ENCODE assay signal across 14 cellular contexts in the genomic region with DNA sequence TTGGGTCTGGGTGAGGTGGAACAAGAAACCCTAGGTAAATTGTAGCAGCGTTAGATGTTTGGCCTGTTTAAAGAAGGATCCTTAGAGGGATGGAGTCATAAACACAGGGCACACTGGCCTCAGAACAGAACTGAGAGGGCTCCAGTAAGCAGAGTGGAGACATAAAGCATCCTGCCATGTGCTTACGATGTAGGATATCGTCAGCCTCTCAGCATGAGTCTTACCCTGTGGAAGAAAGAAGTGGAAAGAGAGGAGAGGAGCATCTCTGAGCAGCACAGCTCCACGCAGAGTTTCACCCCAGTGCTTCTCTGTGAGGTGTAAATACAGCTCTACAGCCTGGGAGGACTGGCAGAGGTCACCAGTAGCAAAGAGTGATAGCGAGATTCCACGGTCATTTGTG. TPM values are rescaled to one million over a fixed set of nuclear protein-coding genes. Genes with fewer than 3 reads are reported as not detected.
DNase-seq lines count a peak whose midpoint lies in the region; ATAC-seq and TF ChIP-seq lines count a peak whose summit lies in the region.
"Had no signal": no experiment of that assay in that cellular context is flagged by ENCODE, and none has a peak within 500 bp of the region (broad histone marks: within the 10 kb centered on the region; RNA-seq: fewer than 3 reads in every experiment).

No MANE protein-coding gene starts in this region.

- H3K4me3 ChIP-seq in ACC112 (ENCODE audit: low read depth, low read length) (peak overlapping the region; percentile 31; the same call in 1 of the 2 replicates), WI38 (ENCODE audit: low read depth, low read length) (0 out of 2 replicates have a peak overlapping the region, but pooled peaks have one; percentile 8), heart right ventricle (no peak overlapping the region), osteoblast (ENCODE audit: insufficient read depth, low read length) (no peak overlapping the region)
- H3K4me3 ChIP-seq: HAP-1 had no signal

- peak overlapping the region; percentile 19 for H2AFZ ChIP-seq in ACC112 (ENCODE audit: low read length, unreplicated experiment)
- peak overlapping the region; percentile 83 for H2AFZ ChIP-seq in osteoblast (ENCODE audit: low read length)

- ATAC-seq in heart right ventricle = peak in 6 of 8 donors; percentile 8 to 57 (median 42)
- ATAC-seq in GM18517 (IDR thresholded peaks at IDR 0.05; ENCODE audit: unreplicated experiment) = no peak

- H3K36me3 ChIP-seq in ACC112 (ENCODE audit: insufficient read depth, low read length) (no peaks in the 10 kb centered on the region), heart right ventricle (no peaks in the 10 kb centered on the region), osteoblast (ENCODE audit: insufficient read depth, low read length) (no peaks in the 10 kb centered on the region)
- H3K36me3 ChIP-seq: HAP-1 had no signal

- peaks cover 0 to 4% (median 0%) of the 10 kb centered on the region in 11 donors for H3K9me3 ChIP-seq in heart right ventricle
- no peaks in the 10 kb centered on the region for H3K9me3 ChIP-seq in osteoblast (ENCODE audit: low read depth, low read length)
- H3K9me3 ChIP-seq: HAP-1 had no signal

- intact Hi-C loops in heart right ventricle (cut with DNase I) = no loop called here

- no peaks in the 10 kb centered on the region for H3K27me3 ChIP-seq in ACC112 (ENCODE audit: insufficient read depth, low read length)
- H3K27me3 ChIP-seq in heart right ventricle = no peaks in the 10 kb centered on the region
- no peaks in the 10 kb centered on the region for H3K27me3 ChIP-seq in osteoblast (ENCODE audit: insufficient read depth, low read length)

- DNase-seq in heart right ventricle = no peak
- DNase-seq in osteoblast (ENCODE audit: insufficient read length, low spot score, missing footprints) = peak; percentile 1
- DNase-seq in central memory CD4-positive, alpha-beta T cell = no peak
- no peak for DNase-seq in SHP77 (lab: John Stamatoyannopoulos, UW)
- DNase-seq in NCI-H82 (lab: John Stamatoyannopoulos, UW) = no peak
- DNase-seq: activated T-cell treated with anti-CD3 and anti-CD28 coated beads, Interleukin-2, amount 50 U/mL, for 48 hours; cortex of kidney; NCI-H1048; NK-92 treated with Interleukin-12 subunit alpha and Interleukin-12 subunit beta, amount 100 ng/mL, for 24 hours; posterior cingulate gyrus had no signal

- WGBS in heart right ventricle, 2 donors = 39 to 57% methylated on average over 6 of the region's 6 CpGs

- H3K4me1 ChIP-seq in ACC112 (ENCODE audit: control insufficient read depth, insufficient read depth, low read length, unreplicated experiment) = peaks cover 50% of the 10 kb centered on the region
- H3K4me1 ChIP-seq in heart right ventricle = peaks cover 8 to 52% (median 38%) of the 10 kb centered on the region in 9 donors
- peaks cover 29% of the 10 kb centered on the region for H3K4me1 ChIP-seq in osteoblast (ENCODE audit: insufficient read depth, low read length)

- TF ChIP-seq CTCF in WI38 (IDR thresholded peaks at IDR 0.05; ENCODE audit: low read depth, low read length) (no peak), heart right ventricle (IDR thresholded peaks at IDR 0.05) (no peak), osteoblast (IDR thresholded peaks at IDR 0.05; ENCODE audit: extremely low read depth, low read depth, low read length) (no peak)

- H4K20me1 ChIP-seq in osteoblast (ENCODE audit: insufficient read depth, low read length) = no peaks in the 10 kb centered on the region

- peak overlapping the region; percentile 44 for H3K4me2 ChIP-seq in osteoblast (ENCODE audit: insufficient read depth, low read length)

- H3K79me2 ChIP-seq in ACC112 (ENCODE audit: control insufficient read depth, insufficient read depth, low read length, unreplicated experiment) (no peaks in the 10 kb centered on the region), osteoblast (ENCODE audit: insufficient read depth, low read length) (no peaks in the 10 kb centered on the region)

- H3K27ac ChIP-seq in ACC112 (ENCODE audit: low read depth, low read length) = peak overlapping the region; percentile 95
- H3K27ac ChIP-seq in heart right ventricle = peak overlapping the region; percentile 42 to 89 (median 83)
- H3K27ac ChIP-seq in osteoblast (ENCODE audit: low read depth, low read length) = peak overlapping the region; percentile 93

RNA-seq across cellular contexts. Expression of a gene that starts 27.8 kb away (rescaled TPM):
- 1,000 to 10,000 TPM in 8 of 10 donors, 100 to 1,000 TPM in 2; 975 to 3,169 (median 1,932) TPM for total RNA-seq in heart right ventricle
- 100 to 1,000 TPM; 175 to 259 TPM for polyA plus RNA-seq in heart right ventricle
- 50.7 and 85.0 TPM in 2 replicates for total RNA-seq in osteoblast

Comparison
In these comparisons a context has a peak if more than half of its experiments do, and no peak if none do; other contexts are left out.
1. H3K4me3 ChIP-seq: peak in ACC112 (single experiment) and WI38 (single experiment); none in heart right ventricle (0 of 10) and osteoblast (single experiment).
2. RNA of a gene that starts 27.8 kb away (total RNA-seq): 975 to 3,169 TPM in heart right ventricle; 50.7 to 85.0 TPM in osteoblast; every median in the first group is over 10 times any median in the second.
3. Peak in every context shown above with its lines, with median percentiles within 50 percentile points of each other: H3K27ac ChIP-seq.